ENCODE assay signal across 2 cellular contexts in genomic region chr17:14138649-14139048, GRCh38.
TF ChIP-seq lines count a peak whose summit lies in the region.

No MANE protein-coding gene starts in this region.

TF ChIP-seq in GM23338, 12 proteins besides CTCF, POLR2A, EP300 and RAD21:
- TF ChIP-seq POLR2AphosphoS5 (IDR thresholded peaks at IDR 0.05; ENCODE audit: low read depth), result no peak
- TF ChIP-seq ZNF331 (CRISPR knock-in tag; IDR thresholded peaks at IDR 0.05; ENCODE audit: low read depth), result no peak
- no peak for TF ChIP-seq ZNF114 (CRISPR knock-in tag; IDR thresholded peaks at IDR 0.05)
- no peak for TF ChIP-seq ZNF462 (CRISPR knock-in tag; IDR thresholded peaks at IDR 0.05)

TF ChIP-seq in H1, 55 proteins besides CTCF, POLR2A, EP300 and RAD21:
- TF ChIP-seq HDAC2 (IDR thresholded peaks at IDR 0.05; ENCODE audit: borderline replicate concordance in 1 of 2, low read depth in 2 of 2, low read length in 2 of 2) (no peak), MAX (IDR thresholded peaks at IDR 0.05) (no peak), KDM4A (IDR thresholded peaks at IDR 0.05; ENCODE audit: low read depth, low read length, severe bottlenecking) (no peak)
